Comparison of ENCODE assay signal across 1 cellular context in the genomic region with DNA sequence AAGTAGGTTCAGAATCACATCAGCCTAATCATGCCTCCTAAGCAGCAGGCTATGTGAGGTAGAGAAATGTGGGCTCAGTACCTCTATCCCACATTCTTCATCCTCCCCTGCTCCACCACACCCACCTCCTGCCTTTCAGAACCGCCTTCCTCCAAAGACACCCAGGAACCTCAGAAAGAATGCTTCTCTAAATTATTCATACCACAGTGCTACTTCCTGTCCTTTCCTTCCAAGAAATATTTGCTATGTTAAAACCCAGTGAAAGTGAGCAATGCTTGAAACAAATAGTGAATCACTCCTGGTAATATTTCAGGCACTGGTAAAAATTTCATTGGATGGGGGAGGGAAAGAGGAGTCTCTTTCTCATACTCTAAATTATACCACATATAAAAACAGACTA.
TF ChIP-seq lines count a peak whose summit lies in the region.

No MANE protein-coding gene starts in this region.

TF ChIP-seq in SK-N-SH treated with all-trans-retinoic acid at 6 μM for 48 hours, 23 proteins besides CTCF, POLR2A, EP300 and RAD21 (continued from another document):
- TF ChIP-seq, protein P1, sequence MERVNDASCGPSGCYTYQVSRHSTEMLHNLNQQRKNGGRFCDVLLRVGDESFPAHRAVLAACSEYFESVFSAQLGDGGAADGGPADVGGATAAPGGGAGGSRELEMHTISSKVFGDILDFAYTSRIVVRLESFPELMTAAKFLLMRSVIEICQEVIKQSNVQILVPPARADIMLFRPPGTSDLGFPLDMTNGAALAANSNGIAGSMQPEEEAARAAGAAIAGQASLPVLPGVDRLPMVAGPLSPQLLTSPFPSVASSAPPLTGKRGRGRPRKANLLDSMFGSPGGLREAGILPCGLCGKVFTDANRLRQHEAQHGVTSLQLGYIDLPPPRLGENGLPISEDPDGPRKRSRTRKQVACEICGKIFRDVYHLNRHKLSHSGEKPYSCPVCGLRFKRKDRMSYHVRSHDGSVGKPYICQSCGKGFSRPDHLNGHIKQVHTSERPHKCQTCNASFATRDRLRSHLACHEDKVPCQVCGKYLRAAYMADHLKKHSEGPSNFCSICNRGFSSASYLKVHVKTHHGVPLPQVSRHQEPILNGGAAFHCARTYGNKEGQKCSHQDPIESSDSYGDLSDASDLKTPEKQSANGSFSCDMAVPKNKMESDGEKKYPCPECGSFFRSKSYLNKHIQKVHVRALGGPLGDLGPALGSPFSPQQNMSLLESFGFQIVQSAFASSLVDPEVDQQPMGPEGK (CRISPR knock-in tag; IDR thresholded peaks at IDR 0.05; ENCODE audit: borderline replicate concordance): no peak
- TF ChIP-seq ESRRG (CRISPR knock-in tag; IDR thresholded peaks at IDR 0.05): no peak
- TF ChIP-seq, protein P2, sequence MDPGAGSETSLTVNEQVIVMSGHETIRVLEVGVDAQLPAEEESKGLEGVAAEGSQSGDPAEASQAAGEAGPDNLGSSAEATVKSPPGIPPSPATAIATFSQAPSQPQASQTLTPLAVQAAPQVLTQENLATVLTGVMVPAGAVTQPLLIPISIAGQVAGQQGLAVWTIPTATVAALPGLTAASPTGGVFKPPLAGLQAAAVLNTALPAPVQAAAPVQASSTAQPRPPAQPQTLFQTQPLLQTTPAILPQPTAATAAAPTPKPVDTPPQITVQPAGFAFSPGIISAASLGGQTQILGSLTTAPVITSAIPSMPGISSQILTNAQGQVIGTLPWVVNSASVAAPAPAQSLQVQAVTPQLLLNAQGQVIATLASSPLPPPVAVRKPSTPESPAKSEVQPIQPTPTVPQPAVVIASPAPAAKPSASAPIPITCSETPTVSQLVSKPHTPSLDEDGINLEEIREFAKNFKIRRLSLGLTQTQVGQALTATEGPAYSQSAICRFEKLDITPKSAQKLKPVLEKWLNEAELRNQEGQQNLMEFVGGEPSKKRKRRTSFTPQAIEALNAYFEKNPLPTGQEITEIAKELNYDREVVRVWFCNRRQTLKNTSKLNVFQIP (CRISPR knock-in tag; IDR thresholded peaks at IDR 0.05; ENCODE audit: borderline replicate concordance, low read depth): no peak
- TF ChIP-seq, protein P3, sequence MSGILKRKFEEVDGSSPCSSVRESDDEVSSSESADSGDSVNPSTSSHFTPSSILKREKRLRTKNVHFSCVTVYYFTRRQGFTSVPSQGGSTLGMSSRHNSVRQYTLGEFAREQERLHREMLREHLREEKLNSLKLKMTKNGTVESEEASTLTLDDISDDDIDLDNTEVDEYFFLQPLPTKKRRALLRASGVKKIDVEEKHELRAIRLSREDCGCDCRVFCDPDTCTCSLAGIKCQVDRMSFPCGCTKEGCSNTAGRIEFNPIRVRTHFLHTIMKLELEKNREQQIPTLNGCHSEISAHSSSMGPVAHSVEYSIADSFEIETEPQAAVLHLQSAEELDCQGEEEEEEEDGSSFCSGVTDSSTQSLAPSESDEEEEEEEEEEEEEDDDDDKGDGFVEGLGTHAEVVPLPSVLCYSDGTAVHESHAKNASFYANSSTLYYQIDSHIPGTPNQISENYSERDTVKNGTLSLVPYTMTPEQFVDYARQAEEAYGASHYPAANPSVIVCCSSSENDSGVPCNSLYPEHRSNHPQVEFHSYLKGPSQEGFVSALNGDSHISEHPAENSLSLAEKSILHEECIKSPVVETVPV (CRISPR knock-in tag; IDR thresholded peaks at IDR 0.05): no peak
TF ChIP-seq in SK-N-SH treated with all-trans-retinoic acid at 6 μM for 48 hours: peak in this region for 0.
